ENCODE assay signal across 23 cellular contexts in genomic region chr5:173640166-173640804, GRCh38. TPM values are rescaled to one million over a fixed set of nuclear protein-coding genes. Genes with fewer than 3 reads are reported as not detected.
DNase-seq lines count a peak whose midpoint lies in the region; TF ChIP-seq lines count a peak whose summit lies in the region.
"Had no signal": no experiment of that assay in that cellular context is flagged by ENCODE, and none has a peak within 500 bp of the region (broad histone marks: within the 10 kb centered on the region; RNA-seq: fewer than 3 reads in every experiment).

No MANE protein-coding gene starts in this region.

- H3K27ac ChIP-seq in Karpas-422 (ENCODE audit: low read length) (peak overlapping the region; percentile 97), parathyroid adenoma (peak overlapping the region; percentile 90)
- H3K27ac ChIP-seq: breast epithelium, HL-60, PC-9, SJSA1, thoracic aorta, WERI-Rb-1 had no signal

- H3K9me2 ChIP-seq in Karpas-422 (replicated peaks; ENCODE audit: insufficient read depth, low read length): no peaks in the 10 kb centered on the region

- DNase-seq in G401 (ENCODE audit: low spot score) (peak; percentile 56), Karpas-422 (peak; percentile 56), chondrocyte (ENCODE audit: low spot score) (no peak), NCI-H146 (lab: John Stamatoyannopoulos, UW) (no peak), NCI-H345 (lab: John Stamatoyannopoulos, UW) (no peak), NCI-H524 treated with DMSO at 0.1 percent for 48 hours (lab: John Stamatoyannopoulos, UW) (no peak)
- DNase-seq: activated CD8-positive, alpha-beta memory T cell treated with anti-CD3 and anti-CD28 coated beads, Interleukin-2, amount 50 U/mL, for 48 hours; erythroblast; kidney glomerular epithelial cell; MM.1S; NCI-H187; PC-9; posterior cingulate gyrus; T-helper 17 cell; WERI-Rb-1 had no signal

- peaks cover 26% of the 10 kb centered on the region for H3K4me1 Mint-ChIP-seq in chondrocyte (ENCODE audit: low read depth)

- no peak overlapping the region for H3K27ac Mint-ChIP-seq in chondrocyte (ENCODE audit: unreplicated experiment)
- H3K27ac Mint-ChIP-seq: IgD-negative memory B cell; memory B cell; stimulated activated memory B cell treated with anti-CD40 and anti-IgM and Interleukin-4, amounts not matched to agents 10 μg/mL and 1 μg/mL and 100 μg/mL, for 72 hours; T-helper 17 cell had no signal

- H4K20me1 ChIP-seq in Karpas-422 (ENCODE audit: insufficient read depth, low read depth, low read length): no peaks in the 10 kb centered on the region

- in situ Hi-C loops in G401 (cut with HindIII; ENCODE audit: low sequenced_read_pairs): no loop called here

- no peaks in the 10 kb centered on the region for H3K36me3 Mint-ChIP-seq in chondrocyte (ENCODE audit: low read depth)
- H3K36me3 Mint-ChIP-seq: IgD-negative memory B cell; memory B cell; stimulated activated memory B cell treated with anti-CD40 and anti-IgM and Interleukin-4, amounts not matched to agents 10 μg/mL and 1 μg/mL and 100 μg/mL, for 72 hours had no signal

- no peak overlapping the region for H3K4me3 Mint-ChIP-seq in chondrocyte (ENCODE audit: unreplicated experiment)
- H3K4me3 Mint-ChIP-seq: IgD-negative memory B cell; memory B cell; stimulated activated memory B cell treated with anti-CD40 and anti-IgM and Interleukin-4, amounts not matched to agents 10 μg/mL and 1 μg/mL and 100 μg/mL, for 72 hours; T-helper 17 cell had no signal

- no peaks in the 10 kb centered on the region for H3K27me3 ChIP-seq in Karpas-422 (ENCODE audit: low read length)
- H3K27me3 ChIP-seq in parathyroid adenoma (ENCODE audit: control insufficient read depth, insufficient read depth, low read length): no peaks in the 10 kb centered on the region
- H3K27me3 ChIP-seq: breast epithelium, SJSA1 had no signal

- H2AFZ ChIP-seq in Karpas-422 (ENCODE audit: low read length) (peak overlapping the region; percentile 78), parathyroid adenoma (peak overlapping the region; percentile 56)
- H2AFZ ChIP-seq: PC-9 had no signal

- no peaks in the 10 kb centered on the region for H3K36me3 ChIP-seq in Karpas-422 (ENCODE audit: insufficient read depth, low read length)
- no peaks in the 10 kb centered on the region for H3K36me3 ChIP-seq in parathyroid adenoma (ENCODE audit: control insufficient read depth, insufficient read depth, low read length)
- H3K36me3 ChIP-seq: breast epithelium, SJSA1, thoracic aorta, WERI-Rb-1 had no signal

- no peaks in the 10 kb centered on the region for H3K27me3 Mint-ChIP-seq in chondrocyte (ENCODE audit: low read depth)
- H3K27me3 Mint-ChIP-seq: IgD-negative memory B cell; memory B cell; stimulated activated memory B cell treated with anti-CD40 and anti-IgM and Interleukin-4, amounts not matched to agents 10 μg/mL and 1 μg/mL and 100 μg/mL, for 72 hours had no signal

- H3K9ac ChIP-seq in Karpas-422 (ENCODE audit: low read length) (no peak overlapping the region), parathyroid adenoma (no peak overlapping the region)

- TF ChIP-seq CTCF in chondrocyte (IDR thresholded peaks at IDR 0.05): peak; percentile 69
- peak; percentile 30 for TF ChIP-seq CTCF in parathyroid adenoma (IDR thresholded peaks at IDR 0.05)

- no peaks in the 10 kb centered on the region for H3K9me3 ChIP-seq in Karpas-422 (ENCODE audit: low read length)
- no peaks in the 10 kb centered on the region for H3K9me3 ChIP-seq in parathyroid adenoma (ENCODE audit: control insufficient read depth, low read length)
- H3K9me3 ChIP-seq: breast epithelium, SJSA1, thoracic aorta had no signal

- peak overlapping the region; percentile 2 for H3K4me2 ChIP-seq in Karpas-422 (ENCODE audit: low read depth, low read length, poor library complexity, severe bottlenecking)
- H3K4me2 ChIP-seq in parathyroid adenoma (ENCODE audit: low read length): peak overlapping the region; percentile 54
- H3K4me2 ChIP-seq: PC-9 had no signal

- H3K4me3 ChIP-seq in Karpas-422 (ENCODE audit: low read length) (no peak overlapping the region), parathyroid adenoma (ENCODE audit: low read depth, low read length) (no peak overlapping the region)
- H3K4me3 ChIP-seq: breast epithelium, PC-9, SJSA1, thoracic aorta had no signal

- H3K79me2 ChIP-seq in Karpas-422 (ENCODE audit: low read length) (no peaks in the 10 kb centered on the region), parathyroid adenoma (no peaks in the 10 kb centered on the region)

- H3K4me1 ChIP-seq in Karpas-422 (ENCODE audit: low read length) (peaks cover 88% of the 10 kb centered on the region), parathyroid adenoma (peaks cover 87% of the 10 kb centered on the region)
- H3K4me1 ChIP-seq: breast epithelium had no signal

- no peaks in the 10 kb centered on the region for H3K9me3 Mint-ChIP-seq in chondrocyte (ENCODE audit: low read depth)
- H3K9me3 Mint-ChIP-seq: IgD-negative memory B cell; memory B cell; stimulated activated memory B cell treated with anti-CD40 and anti-IgM and Interleukin-4, amounts not matched to agents 10 μg/mL and 1 μg/mL and 100 μg/mL, for 72 hours had no signal

RNA-seq across cellular contexts. Expression of gene BOD1, which starts 23.8 kb away (rescaled TPM):
- 85.4 and 98.6 TPM in 2 replicates for total RNA-seq in G401 (2014; rRNA removed; shearing (Covaris generic))
- 28.4 and 30.0 TPM in 2 replicates for total RNA-seq in Karpas-422 (2014; rRNA removed; shearing (Covaris generic); ENCODE audit: low replicate concordance)
- total RNA-seq in chondrocyte: 62.0 to 71.6 TPM (median 70.9 TPM) in 3 replicates

Comparison
In these comparisons a context has a peak if more than half of its experiments do, and no peak if none do; other contexts are left out.
1. DNase-seq: peak in G401 (single experiment) and Karpas-422 (single experiment); none in chondrocyte (single experiment), NCI-H146 (single experiment), NCI-H345 (single experiment) and NCI-H524 treated with DMSO at 0.1 percent for 48 hours (single experiment).